Comparison of ENCODE assay signal across 27 cellular contexts in genomic region chr6:112909781-112910180, GRCh38.
DNase-seq lines count a peak whose midpoint lies in the region; ATAC-seq, FAIRE-seq and TF ChIP-seq lines count a peak whose summit lies in the region.
"Had no signal": no experiment of that assay in that cellular context is flagged by ENCODE, and none has a peak within 500 bp of the region (broad histone marks: within the 10 kb centered on the region; RNA-seq: fewer than 3 reads in every experiment).

No MANE protein-coding gene starts in this region.

- no peak for FAIRE-seq in HepG2 (lab: Jason Lieb, UNC)

- no peaks in the 10 kb centered on the region for H3K79me1 ChIP-seq in IMR-90 (ENCODE audit: low read depth in 1 of 2, low read length in 2 of 2)

- no peak overlapping the region; the same call in 1 of the 2 replicates for H4K5ac ChIP-seq in IMR-90 (ENCODE audit: low read depth, low read length)

- H2BK5ac ChIP-seq in IMR-90 (ENCODE audit: low read depth, low read length, poor library complexity, severe bottlenecking), result no peak overlapping the region

- no peak overlapping the region for H3K4ac ChIP-seq in IMR-90 (ENCODE audit: low read depth, low read length)

- H3K36me3 ChIP-seq in IMR-90 (ENCODE audit: control insufficient read depth, insufficient read depth, low read length), result no peaks in the 10 kb centered on the region
- no peaks in the 10 kb centered on the region for H3K36me3 ChIP-seq in HepG2 (replicated peaks in 1 of 2; ENCODE audit: control insufficient read depth in 1 of 2, insufficient read depth in 2 of 2, low read length in 2 of 2)
- H3K36me3 ChIP-seq: ascending aorta, Peyer's patch, spleen, uterus had no signal

- TF ChIP-seq EP300 in HepG2 (IDR thresholded peaks at IDR 0.05; ENCODE audit: low read depth in 2 of 2, low read length in 2 of 2) (no peak), HepG2 (CRISPR knock-in tag; IDR thresholded peaks at IDR 0.05; ENCODE audit: borderline replicate concordance) (no peak)

- no peak overlapping the region for H4K91ac ChIP-seq in IMR-90 (ENCODE audit: insufficient read depth, low read depth, low read length)

- no peak overlapping the region for H2BK15ac ChIP-seq in IMR-90 (ENCODE audit: low read depth, low read length)

- H2AFZ ChIP-seq in IMR-90 (replicated peaks; ENCODE audit: low read length, poor library complexity) (no peak overlapping the region), HepG2 (ENCODE audit: low read length) (no peak overlapping the region)

- no peaks in the 10 kb centered on the region for H3K9me1 ChIP-seq in IMR-90 (ENCODE audit: insufficient read depth, low read length)

- H3K9ac ChIP-seq in IMR-90 (ENCODE audit: low read depth, low read length) (no peak overlapping the region), HepG2 (ENCODE audit: insufficient read depth, low read depth, low read length) (no peak overlapping the region)

- CTCF ChIA-PET in IMR-90 (lab: Yijun Ruan, JAX) (no interaction called here), HepG2 (lab: Yijun Ruan, JAX; ENCODE audit: low intra/inter-chr PET ratio, low total read pairs) (no interaction called here)

- no peaks in the 10 kb centered on the region for H3K9me3 ChIP-seq in IMR-90 (ENCODE audit: control insufficient read depth, insufficient read depth, low read length)
- no peaks in the 10 kb centered on the region for H3K9me3 ChIP-seq in HepG2 (ENCODE audit: low read length)
- H3K9me3 ChIP-seq: ascending aorta, Peyer's patch, spleen, uterus had no signal

- H4K20me1 ChIP-seq in IMR-90 (ENCODE audit: insufficient read depth, low read length) (no peaks in the 10 kb centered on the region), HepG2 (ENCODE audit: insufficient read depth, low read length) (no peaks in the 10 kb centered on the region)

- H3K4me3 ChIP-seq in IMR-90 (ENCODE audit: insufficient read depth, low read depth, low read length) (no peak overlapping the region), HepG2 (replicated peaks in 1 of 3; ENCODE audit: insufficient read depth in 1 of 3, low read depth in 2 of 3, low read length in 3 of 3) (no peak overlapping the region)
- H3K4me3 ChIP-seq: ascending aorta, Peyer's patch, spleen, uterus had no signal

- H3K4me2 ChIP-seq in IMR-90 (ENCODE audit: low read depth, low read length), result no peak overlapping the region
- H3K4me2 ChIP-seq in HepG2 (ENCODE audit: low read depth, low read length), result no peak overlapping the region

- H3K56ac ChIP-seq in IMR-90 (ENCODE audit: extremely low read depth, insufficient read depth, low read length), result no peak overlapping the region

- H3K18ac ChIP-seq in IMR-90 (ENCODE audit: low read depth, low read length), result no peak overlapping the region

- dilution Hi-C loops in IMR-90 (cut with HindIII; ENCODE audit: low sequenced_read_pairs, unreplicated experiment), result no loop called here

- no peak overlapping the region for H2BK120ac ChIP-seq in IMR-90 (ENCODE audit: low read depth, low read length)

- H3K27ac ChIP-seq in IMR-90 (ENCODE audit: insufficient read depth, low read length), result no peak overlapping the region
- no peak overlapping the region for H3K27ac ChIP-seq in HepG2 (ENCODE audit: extremely low read length, insufficient read depth, low read length)
- H3K27ac ChIP-seq: ascending aorta, HL-60, Peyer's patch, spleen, uterus had no signal

- 0 out of 2 replicates have a peak overlapping the region, but pooled peaks have one; percentile 2 for H2AK5ac ChIP-seq in IMR-90 (ENCODE audit: low read depth, low read length)

- ATAC-seq in IMR-90 (ENCODE audit: low read depth) (no peak), HepG2 (no peak)
- ATAC-seq: natural killer cell; stimulated activated effector memory CD8-positive, alpha-beta T cell treated with anti-CD3 and anti-CD28 coated beads, Interleukin-12 subunit alpha, Interleukin-12 subunit beta, amount 100 ng/mL, for 72 hours; WTC11 had no signal

- TF ChIP-seq POLR2A in IMR-90 (IDR thresholded peaks at IDR 0.05; ENCODE audit: low read depth, low read length) (no peak), HepG2 (IDR thresholded peaks at IDR 0.05; ENCODE audit: insufficient read depth in 1 of 2, low read depth in 2 of 2, low read length in 2 of 2) (no peak)

- no peak overlapping the region for H2AK9ac ChIP-seq in IMR-90 (replicated peaks; ENCODE audit: low read depth, low read length, poor library complexity)

- in situ Hi-C loops in IMR-90 (cut with MboI; ENCODE audit: low sequenced_read_pairs) (no loop called here), HepG2 (cut with HindIII; ENCODE audit: extremely low pct_ligation_motif_present, low pct_unique_long_range_greater_than_20kb) (no loop called here)

- H3K79me2 ChIP-seq in HepG2 (ENCODE audit: insufficient read depth, low read length), result no peaks in the 10 kb centered on the region

- no peaks in the 10 kb centered on the region for H3K27me3 ChIP-seq in IMR-90 (ENCODE audit: control insufficient read depth, insufficient read depth, low read length)
- no peaks in the 10 kb centered on the region for H3K27me3 ChIP-seq in HepG2 (ENCODE audit: control insufficient read depth in 1 of 2, insufficient read depth in 2 of 2, low read length in 2 of 2)
- H3K27me3 ChIP-seq: ascending aorta, Peyer's patch, spleen, uterus had no signal

- H3K4me1 ChIP-seq in IMR-90 (ENCODE audit: control insufficient read depth, insufficient read depth, low read length) (peaks cover 6% of the 10 kb centered on the region; the same call in 1 of the 2 replicates), HepG2 (ENCODE audit: insufficient read depth, low read length) (no peaks in the 10 kb centered on the region)
- H3K4me1 ChIP-seq: Peyer's patch, uterus had no signal

- H2BK20ac ChIP-seq in IMR-90 (ENCODE audit: low read depth, low read length), result 0 out of 2 replicates have a peak overlapping the region, but pooled peaks have one; percentile 2

- H3K23ac ChIP-seq in IMR-90 (ENCODE audit: low read depth, low read length), result no peak overlapping the region

- no peak overlapping the region; the same call in 1 of the 2 replicates for H3K14ac ChIP-seq in IMR-90 (replicated peaks; ENCODE audit: low read depth, low read length)

- TF ChIP-seq RAD21 in IMR-90 (IDR thresholded peaks at IDR 0.05; ENCODE audit: low read length) (no peak), HepG2 (CRISPR knock-in tag; IDR thresholded peaks at IDR 0.05) (no peak)

- no peak for TF ChIP-seq CTCF in IMR-90 (conservative IDR thresholded peaks at IDR 0.05; ENCODE audit: low read depth, low read length)
- TF ChIP-seq CTCF in HepG2 (CRISPR knock-in tag; IDR thresholded peaks at IDR 0.05), result no peak

- intact Hi-C loops in IMR-90 (cut with micrococcal nuclease), result no loop called here
- intact Hi-C loops in HepG2 (cut with micrococcal nuclease; ENCODE audit: unreplicated experiment), result no loop called here

- POLR2A ChIA-PET in IMR-90 (lab: Charles Lee; ENCODE audit: unreplicated experiment), result no interaction called here
- POLR2A ChIA-PET in HepG2 (lab: Yijun Ruan, JAX), result no interaction called here

- H4K8ac ChIP-seq in IMR-90 (ENCODE audit: low read depth in 2 of 2, low read length in 2 of 2), result no peak overlapping the region

- BruUV-seq in IMR-90 (replicated peaks; lab: Mats Ljungman, UMichigan) (no TSS peak), HepG2 (replicated peaks; lab: Mats Ljungman, UMichigan) (no TSS peak)

- peak; percentile 40 for DNase-seq in EH (ENCODE audit: low read depth)
- peak; percentile 3 for DNase-seq in IMR-90
- DNase-seq in astrocyte of the hippocampus (ENCODE audit: low read depth, low spot score), result peak; percentile 40
- DNase-seq in kidney glomerular epithelial cell (lab: John Stamatoyannopoulos, UW), result peak; percentile 12
- no peak for DNase-seq in NCI-H1436 (lab: John Stamatoyannopoulos, UW)
- no peak for DNase-seq in NCI-H1694 (lab: John Stamatoyannopoulos, UW)
- no peak for DNase-seq in SHP77 treated with DMSO at 0.1 percent for 48 hours (lab: John Stamatoyannopoulos, UW)
- DNase-seq in HepG2 (ENCODE audit: low spot score), result no peak
- DNase-seq: activated CD4-positive, alpha-beta T cell treated with anti-CD3 and anti-CD28 coated beads, Interleukin-2, amount 50 U/mL, for 4 hours; activated naive CD8-positive, alpha-beta T cell treated with anti-CD3 and anti-CD28 coated beads for 36 hours; DMS53; erythroblast; foreskin melanocyte; H9; MM.1S; natural killer cell; NCI-H1417; NCI-H524; NK-92 treated with Interleukin-12 subunit alpha and Interleukin-12 subunit beta, amount 100 ng/mL, for 24 hours; Peyer's patch; spleen; stimulated activated CD4-positive, alpha-beta T cell treated with anti-CD3 and anti-CD28 coated beads, Interleukin-2, amount 100 ng/mL, for 48 hours; uterus had no signal

TF ChIP-seq in IMR-90, 13 proteins besides CTCF, POLR2A, EP300 and RAD21 (continues in another document):
- TF ChIP-seq CHD1 (IDR thresholded peaks at IDR 0.05; ENCODE audit: low read depth, low read length) (no peak), MXI1 (IDR thresholded peaks at IDR 0.05; ENCODE audit: borderline replicate concordance, low read depth, low read length) (no peak), NFE2L2 (IDR thresholded peaks at IDR 0.05; ENCODE audit: low read depth, low read length) (no peak), ELK1 (IDR thresholded peaks at IDR 0.05; ENCODE audit: borderline replicate concordance, low read depth, low read length) (no peak)

TF ChIP-seq in HepG2, 621 proteins besides CTCF, POLR2A, EP300 and RAD21 (continues in another document):
- TF ChIP-seq NCOA5 (CRISPR knock-in tag; IDR thresholded peaks at IDR 0.05) (no peak), FOXM1 (CRISPR knock-in tag; IDR thresholded peaks at IDR 0.05) (no peak), CHCHD3 (CRISPR knock-in tag; IDR thresholded peaks at IDR 0.05) (no peak), ZNF75D (CRISPR knock-in tag; IDR thresholded peaks at IDR 0.05; ENCODE audit: borderline replicate concordance) (no peak)

Comparison
In these comparisons a context has a peak if more than half of its experiments do, and no peak if none do; other contexts are left out.
1. DNase-seq: peak in EH (single experiment), IMR-90 (single experiment), astrocyte of the hippocampus (single experiment) and kidney glomerular epithelial cell (single experiment); none in NCI-H1436 (single experiment), NCI-H1694 (single experiment), SHP77 treated with DMSO at 0.1 percent for 48 hours (single experiment) and HepG2 (single experiment).